ENCODE assay signal across 1 cellular context in genomic region chr20:63293866-63294535, GRCh38.
A peak's percentile ranks its signal among the peaks of the same experiment; 100 is the strongest.
TF ChIP-seq lines count a peak whose summit lies in the region.

No MANE protein-coding gene starts in this region.

TF ChIP-seq in H1, 55 proteins besides CTCF, POLR2A, EP300 and RAD21:
- no peak for TF ChIP-seq HDAC6 (IDR thresholded peaks at IDR 0.05; ENCODE audit: low read depth, low read length)
- peak; percentile 42; the same call in 1 of the 2 replicates for TF ChIP-seq EGR1 (IDR thresholded peaks at IDR 0.05; ENCODE audit: borderline replicate concordance, low read depth, low read length)
- no peak for TF ChIP-seq GTF2F1 (IDR thresholded peaks at IDR 0.05; ENCODE audit: borderline replicate concordance, low read depth, low read length)
- TF ChIP-seq POLR2AphosphoS5 (IDR thresholded peaks at IDR 0.05; ENCODE audit: low read depth, low read length), result no peak
